ENCODE assay signal across 1 cellular context in genomic region chr20:63049191-63049518, GRCh38.
A peak's percentile ranks its signal among the peaks of the same experiment; 100 is the strongest.
TF ChIP-seq lines count a peak whose summit lies in the region.

No MANE protein-coding gene starts in this region.

TF ChIP-seq in HepG2, 621 proteins besides CTCF, POLR2A, EP300 and RAD21 (continued from another document):
- 0 out of 2 replicates have a peak, but pooled peaks have one; percentile 16 for TF ChIP-seq HNF1B (CRISPR knock-in tag; IDR thresholded peaks at IDR 0.05)
- TF ChIP-seq ZNF615 (CRISPR knock-in tag; IDR thresholded peaks at IDR 0.05; ENCODE audit: borderline replicate concordance) = no peak
- no peak for TF ChIP-seq PLRG1 (conservative IDR thresholded peaks at IDR 0.05)
- 0 out of 2 replicates have a peak, but pooled peaks have one; percentile 3 for TF ChIP-seq ZNF263 (CRISPR knock-in tag; IDR thresholded peaks at IDR 0.05)
- peak; percentile 58; the same call in 1 of the 2 replicates for TF ChIP-seq PCBP1 (IDR thresholded peaks at IDR 0.05; ENCODE audit: borderline replicate concordance, low read depth, low read length)
- no peak for TF ChIP-seq HBP1 (CRISPR knock-in tag; IDR thresholded peaks at IDR 0.05; ENCODE audit: low read depth)
- no peak for TF ChIP-seq BRCA1 (CRISPR knock-in tag; IDR thresholded peaks at IDR 0.05)
